12 cellular contexts compared by ENCODE assay signal in the genomic region with DNA sequence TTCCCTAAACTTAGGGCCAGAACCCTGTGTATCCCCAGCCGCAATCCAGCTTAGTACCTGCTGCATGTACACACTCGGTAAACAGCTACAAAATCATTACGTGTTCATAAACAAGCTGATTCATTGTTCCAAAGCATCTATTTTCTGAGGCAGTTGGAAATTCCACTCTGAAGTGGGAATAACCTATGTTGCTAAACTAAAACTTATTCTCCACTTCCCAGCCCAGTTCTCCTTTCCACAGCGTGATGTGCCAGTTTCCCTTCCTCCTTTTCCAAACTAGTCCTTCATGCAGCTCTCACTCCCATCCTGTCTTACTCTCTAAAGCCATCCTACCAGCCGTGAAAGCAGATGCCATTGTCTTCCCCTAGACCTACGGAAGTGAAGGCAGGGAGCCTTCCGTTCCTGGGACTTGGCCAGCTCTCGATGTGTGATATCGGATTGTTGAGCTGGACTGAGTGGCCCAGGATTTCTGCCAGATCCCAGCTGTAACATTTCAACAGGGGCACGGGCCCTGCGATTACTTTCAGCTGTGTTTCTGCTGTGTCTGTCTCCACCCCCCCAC.
DNase-seq lines count a peak whose midpoint lies in the region; ATAC-seq, FAIRE-seq and TF ChIP-seq lines count a peak whose summit lies in the region.
"Had no signal": no experiment of that assay in that cellular context is flagged by ENCODE, and none has a peak within 500 bp of the region (broad histone marks: within the 10 kb centered on the region; RNA-seq: fewer than 3 reads in every experiment).

No MANE protein-coding gene starts in this region.

- peak overlapping the region in 3 of 5 experiments; percentile 11 to 63 (median 24) for H3K4me3 Mint-ChIP-seq in brain
- H3K4me3 Mint-ChIP-seq in activated naive CD4-positive, alpha-beta T cell treated with anti-CD3 and anti-CD28 coated beads for 36 hours, result no peak overlapping the region
- H3K4me3 Mint-ChIP-seq: naive thymus-derived CD8-positive, alpha-beta T cell; stimulated activated naive B cell treated with anti-CD40 and anti-IgM and Interleukin-4, amounts not matched to agents 10 μg/mL and 1 μg/mL and 100 μg/mL, for 72 hours had no signal

- H3K4me3 ChIP-seq in right cardiac atrium (ENCODE audit: low read length), result peak overlapping the region; percentile 4
- H3K4me3 ChIP-seq: K562 had no signal

- CTCF ChIA-PET in activated naive CD4-positive, alpha-beta T cell treated with anti-CD3 and anti-CD28 coated beads for 36 hours (lab: Charles Lee), result interaction anchor here (0.6 to 1.0 kb wide), 2 partner anchors 52 to 1672 kb away, joined by 4 to 6 read pairs; no protein-coding TSS in a partner anchor

- peak overlapping the region; percentile 26 for H3K27ac ChIP-seq in right cardiac atrium (ENCODE audit: low read length)

- H3K4me1 Mint-ChIP-seq in brain, result no peaks in the 10 kb centered on the region
- H3K4me1 Mint-ChIP-seq in activated naive CD4-positive, alpha-beta T cell treated with anti-CD3 and anti-CD28 coated beads for 36 hours (ENCODE audit: low read depth), result no peaks in the 10 kb centered on the region
- H3K4me1 Mint-ChIP-seq: naive thymus-derived CD8-positive, alpha-beta T cell; stimulated activated naive B cell treated with anti-CD40 and anti-IgM and Interleukin-4, amounts not matched to agents 10 μg/mL and 1 μg/mL and 100 μg/mL, for 72 hours had no signal

- in situ Hi-C loops in KBM-7 (cut with MboI; ENCODE audit: low pct_unique_long_range_greater_than_20kb, low sequenced_read_pairs), result no loop called here

- H3K9me3 Mint-ChIP-seq in brain, result no peaks in the 10 kb centered on the region
- no peaks in the 10 kb centered on the region for H3K9me3 Mint-ChIP-seq in activated naive CD4-positive, alpha-beta T cell treated with anti-CD3 and anti-CD28 coated beads for 36 hours
- H3K9me3 Mint-ChIP-seq: naive thymus-derived CD8-positive, alpha-beta T cell; stimulated activated naive B cell treated with anti-CD40 and anti-IgM and Interleukin-4, amounts not matched to agents 10 μg/mL and 1 μg/mL and 100 μg/mL, for 72 hours had no signal

- no peaks in the 10 kb centered on the region for H3K9me3 ChIP-seq in right cardiac atrium (ENCODE audit: control insufficient read depth, low read length)

- no peak for TF ChIP-seq CTCF in brain (conservative IDR thresholded peaks at IDR 0.05)

- H3K27me3 Mint-ChIP-seq in brain, result no peaks in the 10 kb centered on the region
- no peaks in the 10 kb centered on the region for H3K27me3 Mint-ChIP-seq in activated naive CD4-positive, alpha-beta T cell treated with anti-CD3 and anti-CD28 coated beads for 36 hours (ENCODE audit: low read depth)
- H3K27me3 Mint-ChIP-seq: naive thymus-derived CD8-positive, alpha-beta T cell; stimulated activated naive B cell treated with anti-CD40 and anti-IgM and Interleukin-4, amounts not matched to agents 10 μg/mL and 1 μg/mL and 100 μg/mL, for 72 hours had no signal

- H3K27me3 ChIP-seq in right cardiac atrium (ENCODE audit: control insufficient read depth, insufficient read depth), result no peaks in the 10 kb centered on the region

- ATAC-seq in right cardiac atrium (peak; percentile 88 to 89), sciatic nerve (peak; percentile 69)
- ATAC-seq: K562; naive thymus-derived CD8-positive, alpha-beta T cell; stimulated activated naive B cell treated with anti-CD40 and anti-IgM and Interleukin-4, amounts not matched to agents 10 μg/mL and 1 μg/mL and 100 μg/mL, for 72 hours had no signal

- H3K36me3 Mint-ChIP-seq in brain, result peaks cover 14% of the 10 kb centered on the region
- H3K36me3 Mint-ChIP-seq in activated naive CD4-positive, alpha-beta T cell treated with anti-CD3 and anti-CD28 coated beads for 36 hours (ENCODE audit: low read depth), result no peaks in the 10 kb centered on the region
- H3K36me3 Mint-ChIP-seq: naive thymus-derived CD8-positive, alpha-beta T cell had no signal

- intact Hi-C loops in right cardiac atrium (cut with DNase I), result loop anchor here in 1 of 4 donors (10.0 kb wide), 1 partner anchor 102 kb away; a partner anchor contains a TSS
- intact Hi-C loops in sciatic nerve (cut with DNase I), result no loop called here
- intact Hi-C loops in activated naive CD4-positive, alpha-beta T cell treated with anti-CD3 and anti-CD28 coated beads for 36 hours (cut with micrococcal nuclease), result no loop called here

- WGBS in right cardiac atrium, result 11% methylated on average over 11 of the region's 11 CpGs

- H3K4me1 ChIP-seq in right cardiac atrium (ENCODE audit: control insufficient read depth, insufficient read depth, low read length), result peaks cover 12% of the 10 kb centered on the region

- peak; percentile 42 for DNase-seq in GM04503 (ENCODE audit: low read depth)
- peak; percentile 86 to 95 (median 91) for DNase-seq in right cardiac atrium
- peak; percentile 66 for DNase-seq in sciatic nerve (ENCODE audit: low spot score)
- DNase-seq in NCI-H1092 treated with DMSO at 0.1 percent for 48 hours (lab: John Stamatoyannopoulos, UW), result no peak
- DNase-seq in KBM-7, result no peak
- no peak for DNase-seq in activated naive CD4-positive, alpha-beta T cell treated with anti-CD3 and anti-CD28 coated beads for 36 hours
- DNase-seq in GM19239 (ENCODE audit: insufficient read length, low spot score), result no peak
- DNase-seq: GDM1; naive thymus-derived CD8-positive, alpha-beta T cell; stimulated activated naive B cell treated with anti-CD40 and anti-IgM and Interleukin-4, amounts not matched to agents 10 μg/mL and 1 μg/mL and 100 μg/mL, for 72 hours had no signal

- H3K27ac Mint-ChIP-seq in brain, result peak overlapping the region in 1 of 5 experiments; percentile 79
- no peak overlapping the region for H3K27ac Mint-ChIP-seq in activated naive CD4-positive, alpha-beta T cell treated with anti-CD3 and anti-CD28 coated beads for 36 hours
- H3K27ac Mint-ChIP-seq: naive thymus-derived CD8-positive, alpha-beta T cell; stimulated activated naive B cell treated with anti-CD40 and anti-IgM and Interleukin-4, amounts not matched to agents 10 μg/mL and 1 μg/mL and 100 μg/mL, for 72 hours had no signal

- FAIRE-seq in GM19239 (lab: Jason Lieb, UNC), result no peak
- FAIRE-seq: K562 had no signal

Comparison
In these comparisons a context has a peak if more than half of its experiments do, and no peak if none do; other contexts are left out.
1. DNase-seq: peak in GM04503 (single experiment), right cardiac atrium (3 of 3) and sciatic nerve (single experiment); none in NCI-H1092 treated with DMSO at 0.1 percent for 48 hours (single experiment), KBM-7 (single experiment), activated naive CD4-positive, alpha-beta T cell treated with anti-CD3 and anti-CD28 coated beads for 36 hours (single experiment) and GM19239 (single experiment).